Comparison of ENCODE assay signal across 8 cellular contexts in genomic region chr11:118916842-118917388, GRCh38. TPM values are rescaled to one million over a fixed set of nuclear protein-coding genes. Genes with fewer than 3 reads are reported as not detected.
DNase-seq lines count a peak whose midpoint lies in the region; ATAC-seq and TF ChIP-seq lines count a peak whose summit lies in the region.

No MANE protein-coding gene starts in this region.

- no peaks in the 10 kb centered on the region for H3K9me3 ChIP-seq in CD4-positive, alpha-beta memory T cell (ENCODE audit: control insufficient read depth in 1 of 2, low read length in 2 of 2)
- H3K9me3 ChIP-seq in Peyer's patch (no peaks in the 10 kb centered on the region), esophagus muscularis mucosa (no peaks in the 10 kb centered on the region), ovary (no peaks in the 10 kb centered on the region)

- CTCF ChIA-PET in CD4-positive, alpha-beta memory T cell (lab: Charles Lee; ENCODE audit: partially characterized antibody) = interaction anchor here (0.8 to 2.5 kb wide), 5 partner anchors 7 to 128 kb away, joined by 3 to 9 read pairs (median 5); partner anchors contain the start of gene BCL9L

- H3K27ac ChIP-seq in CD4-positive, alpha-beta memory T cell (ENCODE audit: low read depth, low read length) = peak overlapping the region; percentile 99
- H3K27ac ChIP-seq in Peyer's patch = peak overlapping the region; percentile 89 to 99 (median 96)
- peak overlapping the region; percentile 90 to 98 (median 96) for H3K27ac ChIP-seq in esophagus muscularis mucosa (replicated peaks in 1 of 4)
- peak overlapping the region; percentile 89 to 94 for H3K27ac ChIP-seq in ovary

- peak in 1 of 5 donors; percentile 28 for DNase-seq in CD4-positive, alpha-beta memory T cell
- DNase-seq in Peyer's patch = peak in 1 of 3 donors; percentile 52
- no peak for DNase-seq in esophagus muscularis mucosa (ENCODE audit: extremely low spot score)
- peak; percentile 80 to 86 (median 81) for DNase-seq in ovary
- DNase-seq in stimulated activated CD4-positive, alpha-beta T cell treated with anti-CD3 and anti-CD28 coated beads, Interleukin-2, amount 100 ng/mL, for 48 hours = no peak
- DNase-seq in NCI-H1048 (lab: John Stamatoyannopoulos, UW) = no peak

- POLR2A ChIA-PET in CD4-positive, alpha-beta memory T cell (lab: Charles Lee; ENCODE audit: partially characterized antibody) = interaction anchor here (1.6 kb wide), 1 partner anchor 40 kb away, joined by 4 read pairs; no protein-coding TSS in a partner anchor

- intact Hi-C loops in CD4-positive, alpha-beta memory T cell (cut with micrococcal nuclease) = no loop called here
- intact Hi-C loops in esophagus muscularis mucosa (cut with DNase I) = no loop called here
- intact Hi-C loops in ovary (cut with DNase I) = no loop called here

- no peak overlapping the region for H3K4me3 ChIP-seq in CD4-positive, alpha-beta memory T cell (ENCODE audit: low read length in 2 of 2)
- peak overlapping the region in 1 of 4 donors; percentile 9 for H3K4me3 ChIP-seq in Peyer's patch
- H3K4me3 ChIP-seq in esophagus muscularis mucosa = peak overlapping the region; percentile 27 to 97 (median 61)
- H3K4me3 ChIP-seq in ovary = no peak overlapping the region

- H3K27me3 Mint-ChIP-seq in CD4-positive, alpha-beta memory T cell = no peaks in the 10 kb centered on the region

- no peaks in the 10 kb centered on the region for H3K27me3 ChIP-seq in CD4-positive, alpha-beta memory T cell (ENCODE audit: insufficient read depth, low read length)
- H3K27me3 ChIP-seq in Peyer's patch = no peaks in the 10 kb centered on the region
- H3K27me3 ChIP-seq in esophagus muscularis mucosa = no peaks in the 10 kb centered on the region
- no peaks in the 10 kb centered on the region for H3K27me3 ChIP-seq in ovary

- 31% methylated on average over 8 of the region's 8 CpGs for WGBS in esophagus muscularis mucosa
- WGBS in ovary, 3 donors = 2 to 8% (median 2%) methylated on average over 8 of the region's 8 CpGs

- no peak for TF ChIP-seq EP300 in esophagus muscularis mucosa (IDR thresholded peaks at IDR 0.05)
- no peak for TF ChIP-seq EP300 in ovary (IDR thresholded peaks at IDR 0.05)

- peaks cover 0 to 2% (median 0%) of the 10 kb centered on the region in 8 donors for H3K9me3 Mint-ChIP-seq in CD4-positive, alpha-beta memory T cell

- H3K36me3 ChIP-seq in CD4-positive, alpha-beta memory T cell (ENCODE audit: insufficient read depth, low read length) = no peaks in the 10 kb centered on the region
- H3K36me3 ChIP-seq in Peyer's patch (no peaks in the 10 kb centered on the region), esophagus muscularis mucosa (no peaks in the 10 kb centered on the region), ovary (no peaks in the 10 kb centered on the region)

- no peak for TF ChIP-seq CTCF in Peyer's patch (IDR thresholded peaks at IDR 0.05)
- TF ChIP-seq CTCF in esophagus muscularis mucosa (IDR thresholded peaks at IDR 0.05) = no peak
- no peak for TF ChIP-seq CTCF in ovary (IDR thresholded peaks at IDR 0.05)

- peak overlapping the region; percentile 99 to 100 (median 99) for H3K27ac Mint-ChIP-seq in CD4-positive, alpha-beta memory T cell

- peaks cover 68 to 94% (median 78%) of the 10 kb centered on the region in 4 donors for H3K4me1 Mint-ChIP-seq in CD4-positive, alpha-beta memory T cell

- peaks cover 16 to 48% of the 10 kb centered on the region in 2 donors for H3K36me3 Mint-ChIP-seq in CD4-positive, alpha-beta memory T cell

- ATAC-seq in HG03439 (IDR thresholded peaks at IDR 0.05; ENCODE audit: unreplicated experiment) (no peak), HG03354 (IDR thresholded peaks at IDR 0.05; ENCODE audit: poor library complexity, severe bottlenecking, unreplicated experiment) (no peak)

- peaks cover 97% of the 10 kb centered on the region for H3K4me1 ChIP-seq in CD4-positive, alpha-beta memory T cell (ENCODE audit: insufficient read depth, low read length)
- H3K4me1 ChIP-seq in Peyer's patch (peaks cover 25 to 100% (median 77%) of the 10 kb centered on the region in 4 donors), esophagus muscularis mucosa (peaks cover 98 to 100% (median 100%) of the 10 kb centered on the region in 4 donors), ovary (ENCODE audit: insufficient read depth) (peaks cover 58% of the 10 kb centered on the region)

- peak overlapping the region; percentile 83 to 99 (median 88) for H3K4me3 Mint-ChIP-seq in CD4-positive, alpha-beta memory T cell

- TF ChIP-seq POLR2A in Peyer's patch (IDR thresholded peaks at IDR 0.05) (no peak), esophagus muscularis mucosa (IDR thresholded peaks at IDR 0.05; ENCODE audit: low read depth) (no peak), ovary (IDR thresholded peaks at IDR 0.05) (peak; percentile 48)

RNA-seq across cellular contexts. Expression of gene BCL9L, which starts 8.8 kb away (rescaled TPM):
- total RNA-seq in CD4-positive, alpha-beta memory T cell = 100 to 1,000 TPM; 216 to 232 TPM
- 10 to 100 TPM in 1 of 2 donors, under 1 TPM in 1; 0.45 to 10.9 TPM for polyA plus RNA-seq in CD4-positive, alpha-beta memory T cell
- total RNA-seq in Peyer's patch (10 to 100 TPM; 26.4 to 51.3 (median 34.1) TPM), esophagus muscularis mucosa (10 to 100 TPM; 19.1 to 66.2 (median 42.7) TPM), ovary (100 to 1,000 TPM in 1 of 7 donors, 10 to 100 TPM in 6; 12.9 to 145 (median 79.9) TPM)
- polyA plus RNA-seq in ovary = 10 to 100 TPM in 1 of 2 donors, 1 to 10 TPM in 1; 5.5 to 31.2 TPM

RNA-seq across cellular contexts. Expression of gene CXCR5, which starts 33.2 kb away (rescaled TPM):
- 10 to 100 TPM; 21.1 to 21.5 TPM for total RNA-seq in CD4-positive, alpha-beta memory T cell
- polyA plus RNA-seq in CD4-positive, alpha-beta memory T cell = 10 to 100 TPM in 1 of 2 donors, 1 to 10 TPM in 1; 7.9 to 18.2 TPM
- total RNA-seq in Peyer's patch = 1 to 10 TPM in 2 of 4 donors, under 1 TPM in 1, not detected in 1; 0.66 to 7.4 (median 1.1) TPM
- total RNA-seq in esophagus muscularis mucosa = under 1 TPM in 1 of 4 donors, not detected in 3; 0.17 TPM
- under 1 TPM in 1 of 7 donors, not detected in 6; 0.05 TPM for total RNA-seq in ovary
- under 1 TPM in 1 of 2 donors, not detected in 1; 0.17 TPM for polyA plus RNA-seq in ovary

RNA-seq across cellular contexts. Expression of gene UPK2, which starts 39.2 kb away (rescaled TPM):
- not detected for total RNA-seq in CD4-positive, alpha-beta memory T cell
- polyA plus RNA-seq in CD4-positive, alpha-beta memory T cell = not detected
- not detected for total RNA-seq in Peyer's patch
- not detected for total RNA-seq in esophagus muscularis mucosa
- not detected for total RNA-seq in ovary
- under 1 TPM in 1 of 2 donors, not detected in 1; 0.13 TPM for polyA plus RNA-seq in ovary

RNA-seq across cellular contexts. Expression of gene FOXR1, which starts 54.6 kb away (rescaled TPM):
- total RNA-seq in CD4-positive, alpha-beta memory T cell = not detected
- not detected for polyA plus RNA-seq in CD4-positive, alpha-beta memory T cell
- total RNA-seq in Peyer's patch (not detected), esophagus muscularis mucosa (not detected), ovary (not detected)
- 1 to 10 TPM in 1 of 2 donors, not detected in 1; 1.7 TPM for polyA plus RNA-seq in ovary

Comparison
In these comparisons a context has a peak if more than half of its experiments do, and no peak if none do; other contexts are left out.
1. DNase-seq: peak in ovary (5 of 5); none in esophagus muscularis mucosa (single experiment), stimulated activated CD4-positive, alpha-beta T cell treated with anti-CD3 and anti-CD28 coated beads, Interleukin-2, amount 100 ng/mL, for 48 hours (0 of 2) and NCI-H1048 (single experiment).
2. H3K4me3 ChIP-seq: peak in esophagus muscularis mucosa (4 of 4); none in CD4-positive, alpha-beta memory T cell (0 of 2) and ovary (single experiment).
3. Peak in every context shown above with its lines, with median percentiles within 50 percentile points of each other: H3K27ac ChIP-seq.